21 cellular contexts compared by ENCODE assay signal in the genomic region with DNA sequence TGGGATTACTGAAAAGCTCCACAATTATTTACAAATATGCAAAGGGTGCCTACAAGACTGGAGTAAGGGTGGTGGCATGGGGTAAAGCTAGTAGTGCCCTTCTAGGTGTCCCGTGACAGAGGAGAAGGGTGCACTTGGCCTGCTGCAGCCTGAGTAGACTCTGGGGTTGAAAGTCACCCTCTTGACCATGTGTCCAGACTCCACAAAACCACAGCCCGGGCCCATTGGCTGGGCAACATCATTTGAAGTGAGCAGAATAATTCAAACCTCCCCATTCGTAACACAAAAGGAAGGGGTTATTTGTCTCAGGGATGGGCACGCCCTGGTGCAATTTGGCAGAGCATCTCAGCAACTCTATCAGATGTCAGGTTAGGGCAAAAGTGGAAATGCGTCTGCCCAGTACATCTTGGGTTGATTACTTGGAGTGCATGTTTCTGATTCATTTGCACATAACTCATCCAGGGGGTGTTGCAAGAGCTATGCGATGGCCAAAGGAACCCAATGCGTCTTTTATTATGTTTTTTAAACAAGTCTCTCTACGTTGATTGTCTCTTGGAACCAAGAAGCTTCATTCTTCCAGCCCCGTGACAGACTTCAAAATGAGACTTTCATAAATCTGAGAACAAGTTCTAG. TPM values are rescaled to one million over a fixed set of nuclear protein-coding genes. Genes with fewer than 3 reads are reported as not detected.
A peak's percentile ranks its signal among the peaks of the same experiment; 100 is the strongest.
DNase-seq lines count a peak whose midpoint lies in the region; ATAC-seq and TF ChIP-seq lines count a peak whose summit lies in the region.
"Had no signal": no experiment of that assay in that cellular context is flagged by ENCODE, and none has a peak within 500 bp of the region (broad histone marks: within the 10 kb centered on the region; RNA-seq: fewer than 3 reads in every experiment).

No MANE protein-coding gene starts in this region.

- no peak overlapping the region for H2AFZ ChIP-seq in mammary epithelial cell (ENCODE audit: low read depth, low read length)
- no peak overlapping the region for H2AFZ ChIP-seq in mesenchymal stem cell (ENCODE audit: low read depth, low read length)
- no peak overlapping the region for H2AFZ ChIP-seq in neuronal stem cell (ENCODE audit: low read length)

- H3K79me2 ChIP-seq in mammary epithelial cell (ENCODE audit: insufficient read depth, low read length): no peaks in the 10 kb centered on the region

- H3K18ac ChIP-seq in mesenchymal stem cell (ENCODE audit: low read depth in 1 of 2, low read length in 2 of 2): no peak overlapping the region
- no peak overlapping the region for H3K18ac ChIP-seq in neuronal stem cell (ENCODE audit: low read length)

- no peak overlapping the region for H3K27ac Mint-ChIP-seq in MCF 10A (ENCODE audit: low read depth, unreplicated experiment)
- H3K27ac Mint-ChIP-seq: CD4-positive, CD25-positive, alpha-beta regulatory T cell had no signal

- H4K91ac ChIP-seq in mesenchymal stem cell (ENCODE audit: low read length): no peak overlapping the region
- H4K91ac ChIP-seq in neuronal stem cell (ENCODE audit: low read depth, low read length, poor library complexity): no peak overlapping the region

- H3K27me3 Mint-ChIP-seq in MCF 10A (ENCODE audit: insufficient read depth, unreplicated experiment): no peaks in the 10 kb centered on the region
- H3K27me3 Mint-ChIP-seq: CD4-positive, CD25-positive, alpha-beta regulatory T cell had no signal

- POLR2A ChIA-PET in MCF 10A (lab: Yijun Ruan, JAX): interaction anchor here (0.5 to 2.8 kb wide), 3 partner anchors 9 to 74 kb away, joined by 3 to 17 read pairs (median 3); a partner anchor contains a TSS

- H3K23ac ChIP-seq in mesenchymal stem cell (ENCODE audit: low read length in 2 of 2) (no peak overlapping the region), neuronal stem cell (ENCODE audit: low read depth, low read length, poor library complexity) (no peak overlapping the region)

- H3K27ac ChIP-seq in mammary epithelial cell (ENCODE audit: insufficient read depth, low read depth, low read length): no peak overlapping the region
- no peak overlapping the region for H3K27ac ChIP-seq in mesenchymal stem cell (ENCODE audit: low read length, poor library complexity, severe bottlenecking)
- no peak overlapping the region for H3K27ac ChIP-seq in neuronal stem cell (replicated peaks; ENCODE audit: low read length)
- no peak overlapping the region for H3K27ac ChIP-seq in WERI-Rb-1
- no peak overlapping the region for H3K27ac ChIP-seq in thyroid gland
- H3K27ac ChIP-seq: 22Rv1, HL-60 had no signal

- H3K79me1 ChIP-seq in mesenchymal stem cell (replicated peaks; ENCODE audit: low read length, poor library complexity, severe bottlenecking) (no peaks in the 10 kb centered on the region), neuronal stem cell (ENCODE audit: low read depth, low read length) (no peaks in the 10 kb centered on the region)

- H3K36me3 Mint-ChIP-seq in MCF 10A (ENCODE audit: insufficient read depth, unreplicated experiment): no peaks in the 10 kb centered on the region

- H2BK12ac ChIP-seq in mesenchymal stem cell (ENCODE audit: low read length in 2 of 2): no peak overlapping the region
- H2BK12ac ChIP-seq in neuronal stem cell (ENCODE audit: low read length): no peak overlapping the region

- no peak overlapping the region for H3K9ac ChIP-seq in mammary epithelial cell (ENCODE audit: insufficient read depth, low read length)
- H3K9ac ChIP-seq in mesenchymal stem cell (ENCODE audit: low read length): peak overlapping the region; percentile 55
- H3K9ac ChIP-seq in neuronal stem cell (ENCODE audit: low read depth, low read length, poor library complexity): no peak overlapping the region

- DNase-seq in MCF 10A (ENCODE audit: unreplicated experiment) (peak; percentile 27), mammary epithelial cell (no peak), epidermal melanocyte (ENCODE audit: insufficient read length, low spot score) (peak; percentile 36), mesenchymal stem cell (no peak), neuronal stem cell (ENCODE audit: low spot score) (no peak), WERI-Rb-1 (no peak), thyroid gland (no peak)
- DNase-seq: AML-193; Calu3; CD4-positive, CD25-positive, alpha-beta regulatory T cell; NCI-H1048; NCI-H1694; NCI-H2107; NCI-H226; NCI-H526; OCI-M1 had no signal

- 85% methylated on average over 9 of the region's 9 CpGs for WGBS in mammary epithelial cell (ENCODE audit: low coverage, missing lambda C conversion rate)
- 90% methylated on average over 8 of the region's 9 CpGs for WGBS in mesenchymal stem cell
- WGBS in neuronal stem cell (ENCODE audit: extremely low coverage in 2 of 2, insufficient read length in 2 of 2, insufficient replicate concordance in 1 of 2), 2 donors: no CpG with 5 or more reads among the region's 9 CpGs
- WGBS in thyroid gland, 2 donors: 91 to 92% methylated on average over 9 of the region's 9 CpGs

- BruUV-seq in MCF 10A (replicated peaks; lab: Mats Ljungman, UMichigan) (no TSS peak), mammary epithelial cell (replicated peaks; lab: Mats Ljungman, UMichigan) (no TSS peak)

- no peak for TF ChIP-seq POLR2A in thyroid gland (IDR thresholded peaks at IDR 0.05)

- no peak for TF ChIP-seq CTCF in MCF 10A (IDR thresholded peaks at IDR 0.05; ENCODE audit: unreplicated experiment)
- TF ChIP-seq CTCF in mammary epithelial cell (conservative IDR thresholded peaks at IDR 0.05 in 1 of 2, IDR thresholded peaks at IDR 0.05 in 1 of 2; ENCODE audit: extremely low read depth in 1 of 2, insufficient read depth in 1 of 2, low read depth in 1 of 2, low read length in 2 of 2): no peak
- no peak for TF ChIP-seq CTCF in WERI-Rb-1 (IDR thresholded peaks at IDR 0.05; ENCODE audit: low read depth, low read length)
- no peak for TF ChIP-seq CTCF in thyroid gland (IDR thresholded peaks at IDR 0.05)

- no peaks in the 10 kb centered on the region for H3K27me3 ChIP-seq in mammary epithelial cell (ENCODE audit: insufficient read depth, low read length)
- H3K27me3 ChIP-seq in mesenchymal stem cell (ENCODE audit: control insufficient read depth in 1 of 2, insufficient read depth in 1 of 2, low read length in 2 of 2): no peaks in the 10 kb centered on the region
- peaks cover 0 to 22% (median 0%) of the 10 kb centered on the region in 3 experiments for H3K27me3 ChIP-seq in neuronal stem cell (ENCODE audit: control insufficient read depth in 3 of 3, insufficient read depth in 3 of 3, low read depth in 1 of 3, low read length in 3 of 3)
- no peaks in the 10 kb centered on the region for H3K27me3 ChIP-seq in WERI-Rb-1 (ENCODE audit: insufficient read depth, low read depth, severe bottlenecking)
- H3K27me3 ChIP-seq in thyroid gland: no peaks in the 10 kb centered on the region

- peaks cover 5% of the 10 kb centered on the region for H3K4me1 Mint-ChIP-seq in MCF 10A (ENCODE audit: insufficient read depth, unreplicated experiment)
- H3K4me1 Mint-ChIP-seq: CD4-positive, CD25-positive, alpha-beta regulatory T cell had no signal

- ATAC-seq in HG03139 (IDR thresholded peaks at IDR 0.05; ENCODE audit: unreplicated experiment): no peak
- ATAC-seq: K562 had no signal

- CTCF ChIA-PET in MCF 10A (lab: Yijun Ruan, JAX) (interaction anchor here (0.6 to 2.8 kb wide), 12 partner anchors 9 to 321 kb away, joined by 3 to 23 read pairs (median 3); no protein-coding TSS in a partner anchor), mammary epithelial cell (lab: Charles Lee; ENCODE audit: low non-redundant PET) (no interaction called here)

- H2AK5ac ChIP-seq in mesenchymal stem cell (ENCODE audit: low read length, severe bottlenecking) (no peak overlapping the region), neuronal stem cell (ENCODE audit: low read depth, low read length) (no peak overlapping the region)

- no peak overlapping the region for H4K8ac ChIP-seq in mesenchymal stem cell (ENCODE audit: low read length)
- no peak overlapping the region for H4K8ac ChIP-seq in neuronal stem cell (ENCODE audit: low read depth, low read length)

- H3K4me3 Mint-ChIP-seq in MCF 10A (ENCODE audit: unreplicated experiment): no peak overlapping the region

- H3K36me3 ChIP-seq in mammary epithelial cell (ENCODE audit: insufficient read depth, low read length): no peaks in the 10 kb centered on the region
- H3K36me3 ChIP-seq in mesenchymal stem cell (ENCODE audit: control insufficient read depth in 1 of 2, insufficient read depth in 2 of 2, low read depth in 1 of 2, low read length in 2 of 2): peaks cover 0 to 15% of the 10 kb centered on the region in 2 experiments
- no peaks in the 10 kb centered on the region for H3K36me3 ChIP-seq in neuronal stem cell (replicated peaks in 1 of 2; ENCODE audit: control insufficient read depth in 2 of 2, insufficient read depth in 2 of 2, low read length in 2 of 2)
- no peaks in the 10 kb centered on the region for H3K36me3 ChIP-seq in WERI-Rb-1
- H3K36me3 ChIP-seq in thyroid gland: peaks cover 9 to 17% of the 10 kb centered on the region in 2 donors

- no peaks in the 10 kb centered on the region for H3K9me3 ChIP-seq in mammary epithelial cell (replicated peaks; ENCODE audit: insufficient read depth, low read length)
- no peaks in the 10 kb centered on the region for H3K9me3 ChIP-seq in mesenchymal stem cell (ENCODE audit: control insufficient read depth, low read length)
- H3K9me3 ChIP-seq in neuronal stem cell (replicated peaks in 1 of 2; ENCODE audit: control insufficient read depth in 2 of 2, insufficient read depth in 1 of 2, low read depth in 1 of 2, low read length in 2 of 2): no peaks in the 10 kb centered on the region
- H3K9me3 ChIP-seq in WERI-Rb-1 (ENCODE audit: severe bottlenecking): no peaks in the 10 kb centered on the region
- H3K9me3 ChIP-seq in thyroid gland: no peaks in the 10 kb centered on the region

- no peak overlapping the region for H3K4me2 ChIP-seq in mammary epithelial cell (ENCODE audit: insufficient read depth, low read depth, low read length)
- no peak overlapping the region for H3K4me2 ChIP-seq in mesenchymal stem cell (ENCODE audit: low read length, poor library complexity, severe bottlenecking)
- H3K4me2 ChIP-seq in neuronal stem cell (ENCODE audit: insufficient read depth, low read length, poor library complexity, severe bottlenecking): no peak overlapping the region

- H3K4ac ChIP-seq in mesenchymal stem cell (ENCODE audit: low read depth in 1 of 2, low read length in 2 of 2) (no peak overlapping the region), neuronal stem cell (ENCODE audit: low read length) (no peak overlapping the region)

- dilution Hi-C loops in mammary epithelial cell (cut with HindIII; ENCODE audit: low sequenced_read_pairs): loop anchor here (25.0 kb wide), 1 partner anchor 290 kb away; no protein-coding TSS in a partner anchor

- no peaks in the 10 kb centered on the region for H3K4me1 ChIP-seq in mammary epithelial cell (ENCODE audit: insufficient read depth, low read length)
- H3K4me1 ChIP-seq in mesenchymal stem cell (ENCODE audit: control insufficient read depth, insufficient read depth, low read depth, low read length): peaks cover 6% of the 10 kb centered on the region
- peaks cover 2 to 4% of the 10 kb centered on the region in 2 donors for H3K4me1 ChIP-seq in neuronal stem cell (ENCODE audit: control insufficient read depth in 2 of 2, insufficient read depth in 1 of 2, low read depth in 1 of 2, low read length in 2 of 2)
- H3K4me1 ChIP-seq in thyroid gland: peaks cover 6 to 7% of the 10 kb centered on the region in 2 donors

- H2BK15ac ChIP-seq in mesenchymal stem cell (ENCODE audit: low read depth, poor library complexity, severe bottlenecking) (no peak overlapping the region), neuronal stem cell (ENCODE audit: low read length) (no peak overlapping the region)

- no peaks in the 10 kb centered on the region for H3K9me3 Mint-ChIP-seq in MCF 10A (ENCODE audit: unreplicated experiment)

- in situ Hi-C loops in mammary epithelial cell (cut with MboI; ENCODE audit: low sequenced_read_pairs in 2 of 2): no loop called here

- no peaks in the 10 kb centered on the region for H4K20me1 ChIP-seq in mammary epithelial cell (ENCODE audit: insufficient read depth, low read length)

- H3K4me3 ChIP-seq in mammary epithelial cell (replicated peaks in 1 of 3; ENCODE audit: insufficient read depth in 1 of 3, low read depth in 2 of 3, low read length in 3 of 3) (no peak overlapping the region), mesenchymal stem cell (ENCODE audit: insufficient read depth in 1 of 2, low read depth in 1 of 2, low read length in 2 of 2) (no peak overlapping the region), neuronal stem cell (ENCODE audit: low read length in 2 of 2) (no peak overlapping the region), WERI-Rb-1 (ENCODE audit: low read depth, low read length) (no peak overlapping the region), thyroid gland (replicated peaks in 1 of 3) (no peak overlapping the region)
- H3K4me3 ChIP-seq: K562 had no signal

- H2BK5ac ChIP-seq in mesenchymal stem cell (ENCODE audit: low read depth, low read length, poor library complexity, severe bottlenecking) (no peak overlapping the region), neuronal stem cell (ENCODE audit: low read length) (no peak overlapping the region)

- H3K14ac ChIP-seq in mesenchymal stem cell (ENCODE audit: low read length in 2 of 2) (no peak overlapping the region), neuronal stem cell (ENCODE audit: low read length) (no peak overlapping the region)

- intact Hi-C loops in MCF 10A (cut with micrococcal nuclease) (no loop called here), mammary epithelial cell (cut with micrococcal nuclease) (no loop called here), thyroid gland (cut with DNase I) (no loop called here)

- H2BK120ac ChIP-seq in mesenchymal stem cell (ENCODE audit: low read depth, low read length) (no peak overlapping the region), neuronal stem cell (ENCODE audit: low read depth, low read length) (no peak overlapping the region)

RNA-seq across cellular contexts. Expression of a gene that starts 56.7 kb away (rescaled TPM):
- total RNA-seq in MCF 10A (2022) (1.0 and 1.3 TPM in 2 replicates), mammary epithelial cell (1 to 10 TPM in 1 of 2 donors, under 1 TPM in 1; 0.33 to 3.7 TPM), thyroid gland (10 to 100 TPM; 77.5 to 98.4 (median 83.7) TPM)
- polyA plus RNA-seq in mammary epithelial cell: 1.7 TPM
- polyA minus RNA-seq in mammary epithelial cell: 0.57 TPM
- not detected for polyA plus RNA-seq in mesenchymal stem cell (2013, experiment 1 of 2)
- polyA plus RNA-seq in mesenchymal stem cell (2013, experiment 2 of 2): 0.03 TPM
- polyA plus RNA-seq in neuronal stem cell (2013, experiment 1 of 2): 0.07 TPM
- polyA plus RNA-seq in neuronal stem cell (2013, experiment 2 of 2): 0.03 TPM
- total RNA-seq: Calu3, G401, K562 had no signal
- polyA plus RNA-seq: K562 had no signal

Comparison
In these comparisons a context has a peak if more than half of its experiments do, and no peak if none do; other contexts are left out.
1. DNase-seq: peak in MCF 10A (single experiment) and epidermal melanocyte (single experiment); none in mammary epithelial cell (single experiment), mesenchymal stem cell (single experiment), neuronal stem cell (single experiment), WERI-Rb-1 (single experiment) and thyroid gland (0 of 2).
2. RNA of a gene that starts 56.7 kb away (total RNA-seq): 77.5 to 98.4 TPM in thyroid gland; 0.33 to 3.7 TPM in mammary epithelial cell and 1.0 to 1.3 TPM in MCF 10A; every median in the first group is over 10 times any median in the second.